ENCODE assay signal across 12 cellular contexts in the genomic region with DNA sequence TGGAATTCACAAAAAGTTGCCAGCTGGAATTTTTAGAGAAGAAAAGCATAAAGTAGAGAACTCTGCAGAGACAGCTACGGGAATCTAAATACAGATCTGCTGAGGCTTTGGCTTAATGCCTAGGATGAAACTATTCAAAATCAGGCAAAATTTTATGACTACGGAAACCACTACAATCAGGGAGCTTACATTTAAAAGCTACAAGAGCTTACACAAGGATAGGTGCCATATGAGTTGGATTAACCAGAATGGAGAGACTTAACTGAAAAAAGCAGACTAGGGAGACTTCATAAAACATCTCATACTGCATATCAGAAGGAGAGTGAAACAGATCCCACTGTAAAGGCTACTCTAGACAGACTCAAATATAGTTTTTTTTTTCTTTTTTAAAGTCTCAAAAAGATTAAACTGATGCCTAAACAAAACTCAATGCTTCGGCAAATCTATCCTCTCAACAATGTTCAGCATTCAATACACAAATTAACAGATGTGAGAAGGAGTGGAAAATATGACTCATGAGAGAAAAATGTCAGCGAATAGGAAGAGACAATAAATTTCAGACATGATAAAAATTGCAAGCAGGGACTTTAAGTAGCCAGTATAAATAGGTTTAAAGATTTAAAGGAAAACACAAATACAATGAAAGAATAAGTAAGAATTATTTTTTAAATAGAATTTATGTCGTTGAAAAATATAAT.
DNase-seq lines count a peak whose midpoint lies in the region; ATAC-seq and TF ChIP-seq lines count a peak whose summit lies in the region.
"Had no signal": no experiment of that assay in that cellular context is flagged by ENCODE, and none has a peak within 500 bp of the region (broad histone marks: within the 10 kb centered on the region; RNA-seq: fewer than 3 reads in every experiment).

No MANE protein-coding gene starts in this region.

- H3K9me3 ChIP-seq in mucosa of descending colon (no peaks in the 10 kb centered on the region), MG63 (no peaks in the 10 kb centered on the region)
- H3K9me3 ChIP-seq: stomach had no signal

- H3K4me3 ChIP-seq in fibroblast of pulmonary artery (replicated peaks; ENCODE audit: low read depth, low read length) (no peak overlapping the region), retinal pigment epithelial cell (ENCODE audit: low read length) (no peak overlapping the region), mucosa of descending colon (no peak overlapping the region), MG63 (no peak overlapping the region)
- H3K4me3 ChIP-seq: stomach had no signal

- intact Hi-C loops in mucosa of descending colon (cut with DNase I, micrococcal nuclease): no loop called here

- peak; percentile 73 for DNase-seq in GM04504 (ENCODE audit: low read depth)
- DNase-seq in fibroblast of pulmonary artery (ENCODE audit: low read depth): peak; percentile 60
- peak; percentile 62 for DNase-seq in retinal pigment epithelial cell (ENCODE audit: low read depth)
- no peak for DNase-seq in mucosa of descending colon
- DNase-seq in central memory CD4-positive, alpha-beta T cell: no peak
- DNase-seq in MG63: no peak
- DNase-seq: activated T-cell treated with anti-CD3 and anti-CD28 coated beads for 4 hours, heart left ventricle, NCI-H1092 treated with DMSO at 0.1 percent for 48 hours, stomach had no signal

- H3K4me1 ChIP-seq in mucosa of descending colon (ENCODE audit: low read depth): no peaks in the 10 kb centered on the region
- H3K4me1 ChIP-seq: heart left ventricle, stomach had no signal

- no peak for TF ChIP-seq CTCF in fibroblast of pulmonary artery (IDR thresholded peaks at IDR 0.05; ENCODE audit: low read length, missing control alignments)
- no peak for TF ChIP-seq CTCF in retinal pigment epithelial cell (conservative IDR thresholded peaks at IDR 0.05; ENCODE audit: low read depth, low read length)
- no peak for TF ChIP-seq CTCF in mucosa of descending colon (IDR thresholded peaks at IDR 0.05)

- H3K36me3 ChIP-seq in mucosa of descending colon (ENCODE audit: low read depth): no peaks in the 10 kb centered on the region
- no peaks in the 10 kb centered on the region for H3K36me3 ChIP-seq in MG63
- H3K36me3 ChIP-seq: heart left ventricle, stomach had no signal

- no peaks in the 10 kb centered on the region for H3K27me3 ChIP-seq in MG63
- H3K27me3 ChIP-seq: heart left ventricle, stomach had no signal

- ATAC-seq in SK-N-SH treated with all-trans-retinoic acid at 6 μM for 48 hours: peak; percentile 83
- ATAC-seq in mucosa of descending colon: no peak
- ATAC-seq in GM19023 (IDR thresholded peaks at IDR 0.05; ENCODE audit: unreplicated experiment): no peak

TF ChIP-seq in SK-N-SH treated with all-trans-retinoic acid at 6 μM for 48 hours, 23 proteins besides CTCF, POLR2A, EP300 and RAD21:
- peak; percentile 45; the same call in 1 of the 2 replicates for TF ChIP-seq ISL1 (CRISPR knock-in tag; IDR thresholded peaks at IDR 0.05)
- TF ChIP-seq, protein P1, sequence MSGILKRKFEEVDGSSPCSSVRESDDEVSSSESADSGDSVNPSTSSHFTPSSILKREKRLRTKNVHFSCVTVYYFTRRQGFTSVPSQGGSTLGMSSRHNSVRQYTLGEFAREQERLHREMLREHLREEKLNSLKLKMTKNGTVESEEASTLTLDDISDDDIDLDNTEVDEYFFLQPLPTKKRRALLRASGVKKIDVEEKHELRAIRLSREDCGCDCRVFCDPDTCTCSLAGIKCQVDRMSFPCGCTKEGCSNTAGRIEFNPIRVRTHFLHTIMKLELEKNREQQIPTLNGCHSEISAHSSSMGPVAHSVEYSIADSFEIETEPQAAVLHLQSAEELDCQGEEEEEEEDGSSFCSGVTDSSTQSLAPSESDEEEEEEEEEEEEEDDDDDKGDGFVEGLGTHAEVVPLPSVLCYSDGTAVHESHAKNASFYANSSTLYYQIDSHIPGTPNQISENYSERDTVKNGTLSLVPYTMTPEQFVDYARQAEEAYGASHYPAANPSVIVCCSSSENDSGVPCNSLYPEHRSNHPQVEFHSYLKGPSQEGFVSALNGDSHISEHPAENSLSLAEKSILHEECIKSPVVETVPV (CRISPR knock-in tag; IDR thresholded peaks at IDR 0.05): no peak
- TF ChIP-seq TOX (CRISPR knock-in tag; IDR thresholded peaks at IDR 0.05; ENCODE audit: borderline replicate concordance): peak; percentile 64; the same call in 1 of the 2 replicates

Comparison
In these comparisons a context has a peak if more than half of its experiments do, and no peak if none do; other contexts are left out.
1. DNase-seq: peak in GM04504 (single experiment), fibroblast of pulmonary artery (single experiment) and retinal pigment epithelial cell (single experiment); none in mucosa of descending colon (0 of 3), central memory CD4-positive, alpha-beta T cell (single experiment) and MG63 (single experiment).